In genomic region chr19:7644550-7644877, GRCh38 we compare ENCODE assay signal across 1 cellular context.
A peak's percentile ranks its signal among the peaks of the same experiment; 100 is the strongest.
TF ChIP-seq lines count a peak whose summit lies in the region.

No MANE protein-coding gene starts in this region.

TF ChIP-seq in K562, 482 proteins besides CTCF, POLR2A, EP300 and RAD21:
- peak; percentile 19; the same call in 1 of the 2 replicates for TF ChIP-seq RBFOX2 (IDR thresholded peaks at IDR 0.05; ENCODE audit: low read depth, low read length)
- TF ChIP-seq POLR2G (IDR thresholded peaks at IDR 0.05; ENCODE audit: low read depth, low read length), result peak; percentile 37; the same call in 1 of the 2 replicates
- TF ChIP-seq PCBP1 (IDR thresholded peaks at IDR 0.05; ENCODE audit: low read depth, low read length, poor library complexity, severe bottlenecking), result no peak
- TF ChIP-seq ESRRA (IDR thresholded peaks at IDR 0.05; ENCODE audit: borderline replicate concordance, low read depth), result no peak
- no peak for TF ChIP-seq NR2C1 (IDR thresholded peaks at IDR 0.05)
- TF ChIP-seq NR2C1 (tag; IDR thresholded peaks at IDR 0.05), result no peak
- TF ChIP-seq ZNF79 (CRISPR knock-in tag; IDR thresholded peaks at IDR 0.05; ENCODE audit: low read depth), result no peak
- no peak for TF ChIP-seq CEBPZ (IDR thresholded peaks at IDR 0.05; ENCODE audit: borderline replicate concordance, low read depth, low read length)
- TF ChIP-seq DIDO1 (tag; IDR thresholded peaks at IDR 0.05; ENCODE audit: low read depth), result no peak
